ENCODE assay signal across 19 cellular contexts in the genomic region with DNA sequence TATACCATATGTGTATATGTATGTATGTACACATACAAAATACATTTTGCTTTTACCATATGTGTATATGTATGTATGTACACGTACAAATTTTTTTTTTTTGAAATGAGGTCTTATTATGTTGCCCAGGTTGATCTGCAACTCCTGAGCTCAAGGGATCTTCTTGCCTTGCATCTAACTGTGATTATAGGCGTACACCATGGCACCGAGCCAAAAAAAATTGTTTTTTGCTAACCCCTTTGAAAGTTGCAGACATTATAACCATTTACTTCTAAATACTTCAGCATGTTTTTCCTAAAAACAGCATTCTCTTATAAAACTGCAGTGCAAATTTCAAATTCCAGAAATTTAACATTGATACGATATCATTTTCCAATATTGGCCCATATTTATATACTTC.
"Had no signal": no experiment of that assay in that cellular context is flagged by ENCODE, and none has a peak within 500 bp of the region (broad histone marks: within the 10 kb centered on the region; RNA-seq: fewer than 3 reads in every experiment).

No MANE protein-coding gene starts in this region.

- DNase-seq: IMR-90; MM.1S; NCI-H1092 treated with DMSO at 0.1 percent for 48 hours; NCI-H1436; NCI-H187; NCI-H2029; NCI-H2081 treated with DMSO at 0.1 percent for 48 hours; NCI-H345; NCI-H446 treated with DMSO at 0.1 percent for 48 hours; NCI-H510A treated with DMSO at 0.1 percent for 48 hours; NCI-H526; NCI-H774; NK-92 treated with Interleukin-12 subunit alpha and Interleukin-12 subunit beta, amount 100 ng/mL, for 24 hours; PC-9; Peyer's patch; SHP77 treated with DMSO at 0.1 percent for 48 hours; SJCRH30; T-helper 1 cell; T-helper 17 cell had no signal
